22 cellular contexts compared by ENCODE assay signal in the genomic region with DNA sequence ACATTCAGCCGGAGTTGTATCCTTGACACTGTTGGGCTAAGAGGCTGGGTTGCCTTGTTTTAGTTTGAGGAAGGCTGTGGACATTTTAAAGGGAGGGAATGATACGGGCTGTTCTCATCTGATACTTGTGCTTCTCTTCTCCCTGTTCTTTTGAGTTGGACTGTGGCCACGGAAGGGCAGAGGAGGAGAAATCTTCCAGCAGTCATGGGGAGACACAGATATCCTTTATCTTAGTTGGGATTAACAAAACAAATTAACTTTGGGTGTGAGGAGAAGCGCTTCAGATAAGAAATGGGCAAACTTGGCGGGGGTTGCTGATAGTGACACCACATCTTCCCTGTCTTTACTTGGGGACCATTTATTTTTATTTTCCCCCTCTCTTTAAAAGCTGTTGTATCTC.
DNase-seq lines count a peak whose midpoint lies in the region; ATAC-seq, FAIRE-seq and TF ChIP-seq lines count a peak whose summit lies in the region.
"Had no signal": no experiment of that assay in that cellular context is flagged by ENCODE, and none has a peak within 500 bp of the region (broad histone marks: within the 10 kb centered on the region; RNA-seq: fewer than 3 reads in every experiment).

No MANE protein-coding gene starts in this region.

- no peaks in the 10 kb centered on the region for H3K9me1 ChIP-seq in K562 (ENCODE audit: control insufficient read depth, insufficient read depth, low read length)

- H2AFZ ChIP-seq in K562 (ENCODE audit: low read depth, low read length) (no peak overlapping the region), mesenchymal stem cell (ENCODE audit: low read depth, low read length) (no peak overlapping the region)
- H2AFZ ChIP-seq: neural progenitor cell had no signal

- no peaks in the 10 kb centered on the region for H3K36me3 ChIP-seq in HEK293 (ENCODE audit: control insufficient read depth in 2 of 2, insufficient read depth in 1 of 2, low read length in 2 of 2)
- H3K36me3 ChIP-seq in K562 (ENCODE audit: control insufficient read depth, insufficient read depth, low read length) = no peaks in the 10 kb centered on the region
- H3K36me3 ChIP-seq in mesenchymal stem cell (ENCODE audit: control insufficient read depth in 1 of 2, insufficient read depth in 2 of 2, low read depth in 1 of 2, low read length in 2 of 2) = no peaks in the 10 kb centered on the region
- no peaks in the 10 kb centered on the region for H3K36me3 ChIP-seq in testis (ENCODE audit: low read depth, missing control alignments)
- H3K36me3 ChIP-seq: BLaER1, neural progenitor cell had no signal

- peak overlapping the region; percentile 1 for H2BK120ac ChIP-seq in mesenchymal stem cell (ENCODE audit: low read depth, low read length)

- no peak overlapping the region for H4K8ac ChIP-seq in mesenchymal stem cell (ENCODE audit: low read length)

- no peak for ATAC-seq in K562
- ATAC-seq in HG03432 (IDR thresholded peaks at IDR 0.05; ENCODE audit: unreplicated experiment) = no peak
- no peak for ATAC-seq in activated naive CD4-positive, alpha-beta T cell treated with anti-CD3 and anti-CD28 coated beads, Interleukin-2, amount 50 U/mL, for 72 hours
- no peak for ATAC-seq in HG02623 (IDR thresholded peaks at IDR 0.05; ENCODE audit: unreplicated experiment)
- ATAC-seq: activated T-cell treated with anti-CD3 and anti-CD28 coated beads, Interleukin-2, amount 50 U/mL, for 4 hours; body of pancreas; T-helper 17 cell had no signal

- TF ChIP-seq EP300 in K562 (IDR thresholded peaks at IDR 0.05; ENCODE audit: low read length) = no peak

- intact Hi-C loops in K562 (cut with micrococcal nuclease) (loop anchor here (10.0 kb wide), 2 partner anchors 218 to 222 kb away; no protein-coding TSS in a partner anchor), testis (cut with DNase I; ENCODE audit: low total_unique reads) (no loop called here)

- H3K27me3 ChIP-seq in K562 (ENCODE audit: control insufficient read depth in 2 of 2, insufficient read depth in 2 of 2, low read length in 2 of 2) = 0 out of 5 replicates have a peak, but pooled peaks cover 0 to 9% of the 10 kb centered on the region in 2 experiments
- H3K27me3 ChIP-seq in mesenchymal stem cell (ENCODE audit: control insufficient read depth in 1 of 2, insufficient read depth in 1 of 2, low read length in 2 of 2) = no peaks in the 10 kb centered on the region
- no peaks in the 10 kb centered on the region for H3K27me3 ChIP-seq in testis
- H3K27me3 ChIP-seq: BLaER1, body of pancreas, neural progenitor cell had no signal

- no peaks in the 10 kb centered on the region for H3K36me3 Mint-ChIP-seq in activated naive CD4-positive, alpha-beta T cell treated with anti-CD3 and anti-CD28 coated beads, Interleukin-2, amount 50 U/mL, for 72 hours

- no peak overlapping the region for H2AK5ac ChIP-seq in mesenchymal stem cell (ENCODE audit: low read length, severe bottlenecking)

- no peak overlapping the region for H3K9ac ChIP-seq in K562 (ENCODE audit: insufficient read depth in 1 of 2, low read depth in 2 of 2, low read length in 2 of 2)
- no peak overlapping the region for H3K9ac ChIP-seq in mesenchymal stem cell (ENCODE audit: low read length)
- H3K9ac ChIP-seq: BLaER1, neural progenitor cell had no signal

- WGBS in K562 (ENCODE audit: insufficient coverage, low coverage, missing lambda C conversion rate) = 0% methylated on average over 5 of the region's 5 CpGs
- WGBS in mesenchymal stem cell = 80% methylated on average over 2 of the region's 5 CpGs
- WGBS in testis, 2 donors = 27 to 44% methylated on average over 5 of the region's 5 CpGs

- no peak overlapping the region for H3K23ac ChIP-seq in mesenchymal stem cell (ENCODE audit: low read length in 2 of 2)

- no peak overlapping the region for H3K4ac ChIP-seq in mesenchymal stem cell (ENCODE audit: low read depth in 1 of 2, low read length in 2 of 2)

- no peak for FAIRE-seq in K562 (lab: Jason Lieb, UNC)

- no peak overlapping the region for H2BK15ac ChIP-seq in mesenchymal stem cell (ENCODE audit: low read depth, poor library complexity, severe bottlenecking)

- no peaks in the 10 kb centered on the region for H3K9me3 Mint-ChIP-seq in activated naive CD4-positive, alpha-beta T cell treated with anti-CD3 and anti-CD28 coated beads, Interleukin-2, amount 50 U/mL, for 72 hours
- H3K9me3 Mint-ChIP-seq: activated CD4-positive, alpha-beta T cell treated with anti-CD3 and anti-CD28 coated beads, Interleukin-2, amount 10 ng/mL, durations not matched to agents 24 days and 14 days; activated T-cell treated with anti-CD3 and anti-CD28 coated beads, Interleukin-2, amount 50 U/mL, for 4 hours; HFFc6; neural progenitor cell; stimulated activated naive CD8-positive, alpha-beta T cell treated with anti-CD3 and anti-CD28 coated beads, Interleukin-15, Interleukin-2, amounts not matched to agents 100 ng/mL and 50 ng/mL, for 24 hours had no signal

- H3K27ac Mint-ChIP-seq in activated naive CD4-positive, alpha-beta T cell treated with anti-CD3 and anti-CD28 coated beads, Interleukin-2, amount 50 U/mL, for 72 hours = no peak overlapping the region
- H3K27ac Mint-ChIP-seq: activated CD4-positive, alpha-beta T cell treated with anti-CD3 and anti-CD28 coated beads, Interleukin-2, amount 10 ng/mL, durations not matched to agents 24 days and 14 days; HFFc6; neural progenitor cell; stimulated activated naive CD8-positive, alpha-beta T cell treated with anti-CD3 and anti-CD28 coated beads, Interleukin-15, Interleukin-2, amounts not matched to agents 100 ng/mL and 50 ng/mL, for 24 hours; T-helper 17 cell had no signal

- DNase-seq in K562 (ENCODE audit: extremely low read depth in 1 of 4, low spot score in 3 of 4) (peak in 1 of 4 experiments; percentile 11), mesenchymal stem cell (no peak), testis (peak; percentile 37)
- no peak for DNase-seq in activated naive CD4-positive, alpha-beta T cell treated with anti-CD3 and anti-CD28 coated beads, Interleukin-2, amount 50 U/mL, for 72 hours (ENCODE audit: low spot score in 2 of 2)
- DNase-seq: activated CD4-positive, alpha-beta T cell treated with anti-CD3 and anti-CD28 coated beads, Interleukin-2, amount 10 ng/mL, durations not matched to agents 24 days and 14 days; activated T-cell treated with anti-CD3 and anti-CD28 coated beads, Interleukin-2, amount 50 U/mL, for 4 hours; body of pancreas; DMS79 treated with DMSO at 0.1 percent for 48 hours; glutamatergic neuron; HFFc6; NCI-H1694; posterior cingulate gyrus; T-helper 17 cell had no signal

- H3K14ac ChIP-seq in mesenchymal stem cell (ENCODE audit: low read length in 2 of 2) = no peak overlapping the region

- no peak overlapping the region for H2BK5ac ChIP-seq in mesenchymal stem cell (ENCODE audit: low read depth, low read length, poor library complexity, severe bottlenecking)

- no peak overlapping the region for H2BK12ac ChIP-seq in mesenchymal stem cell (ENCODE audit: low read length in 2 of 2)

- TF ChIP-seq POLR2A in K562 (conservative IDR thresholded peaks at IDR 0.05) = no peak
- no peak for TF ChIP-seq POLR2A in testis (IDR thresholded peaks at IDR 0.05)

- no peak overlapping the region for H3K18ac ChIP-seq in mesenchymal stem cell (ENCODE audit: low read depth in 1 of 2, low read length in 2 of 2)

- no peak overlapping the region for H4K91ac ChIP-seq in mesenchymal stem cell (ENCODE audit: low read length)

- POLR2A ChIA-PET in HEK293 (lab: Yijun Ruan, JAX) = no interaction called here
- POLR2A ChIA-PET in K562 (lab: Yijun Ruan, JAX) = no interaction called here

- CTCF ChIA-PET in HEK293 (lab: Yijun Ruan, JAX) (interaction anchor here (0.6 to 0.9 kb wide), 2 partner anchors 96 to 221 kb away, joined by 3 read pairs; no protein-coding TSS in a partner anchor), K562 (lab: Yijun Ruan, JAX; ENCODE audit: low intra/inter-chr PET ratio) (no interaction called here)

- no peak for TF ChIP-seq RAD21 in K562 (CRISPR knock-in tag; conservative IDR thresholded peaks at IDR 0.05 in 1 of 2, IDR thresholded peaks at IDR 0.05 in 1 of 2)

- H3K79me2 ChIP-seq in K562 (ENCODE audit: control insufficient read depth, insufficient read depth, low read length) = no peaks in the 10 kb centered on the region

- no peak overlapping the region for H3K4me3 ChIP-seq in HEK293 (ENCODE audit: low read depth, low read length)
- H3K4me3 ChIP-seq in K562 = no peak overlapping the region
- no peak overlapping the region for H3K4me3 ChIP-seq in mesenchymal stem cell (ENCODE audit: insufficient read depth in 1 of 2, low read depth in 1 of 2, low read length in 2 of 2)
- H3K4me3 ChIP-seq in testis = no peak overlapping the region
- H3K4me3 ChIP-seq: BLaER1, body of pancreas, neural progenitor cell, SK-N-MC had no signal

- H3K27ac ChIP-seq in HEK293 (ENCODE audit: extremely low read depth, low read depth, low read length) (no peak overlapping the region), K562 (ENCODE audit: extremely low read depth, low read depth, low read length) (no peak overlapping the region), mesenchymal stem cell (ENCODE audit: low read length, poor library complexity, severe bottlenecking) (no peak overlapping the region), testis (no peak overlapping the region)
- H3K27ac ChIP-seq: BLaER1, body of pancreas, HL-60, neural progenitor cell, RWPE1, SK-N-MC had no signal

- peaks cover 18% of the 10 kb centered on the region for H3K79me1 ChIP-seq in mesenchymal stem cell (replicated peaks; ENCODE audit: low read length, poor library complexity, severe bottlenecking)

- in situ Hi-C loops in K562 (cut with MboI) = no loop called here

- H3K4me1 ChIP-seq in HEK293 (ENCODE audit: control insufficient read depth, insufficient read depth, low read length) = peaks cover 16% of the 10 kb centered on the region
- no peaks in the 10 kb centered on the region for H3K4me1 ChIP-seq in K562 (replicated peaks in 1 of 2; ENCODE audit: control insufficient read depth in 2 of 2, insufficient read depth in 2 of 2, low read length in 2 of 2)
- peaks cover 14% of the 10 kb centered on the region for H3K4me1 ChIP-seq in mesenchymal stem cell (ENCODE audit: control insufficient read depth, insufficient read depth, low read depth, low read length)
- H3K4me1 ChIP-seq in testis = peaks cover 9% of the 10 kb centered on the region

- H4K20me1 ChIP-seq in K562 (replicated peaks; ENCODE audit: control insufficient read depth, insufficient read depth, low read length) = 0 out of 2 replicates have a peak, but pooled peaks cover 3% of the 10 kb centered on the region
- H4K20me1 ChIP-seq: BLaER1 had no signal

- TF ChIP-seq CTCF in HEK293 (tag by site-specific recombination; IDR thresholded peaks at IDR 0.05) (no peak), K562 (IDR thresholded peaks at IDR 0.05 in 2 of 3, conservative IDR thresholded peaks at IDR 0.05 in 1 of 3; ENCODE audit: insufficient read depth in 2 of 3, low read depth in 1 of 3, low read length in 3 of 3) (no peak), testis (IDR thresholded peaks at IDR 0.05) (no peak)

- no peaks in the 10 kb centered on the region for H3K9me3 ChIP-seq in HEK293 (ENCODE audit: control insufficient read depth, insufficient read depth, low read depth, low read length)
- H3K9me3 ChIP-seq in K562 (replicated peaks; ENCODE audit: control insufficient read depth, insufficient read depth, low read depth, low read length) = no peaks in the 10 kb centered on the region
- no peaks in the 10 kb centered on the region for H3K9me3 ChIP-seq in mesenchymal stem cell (ENCODE audit: control insufficient read depth, low read length)
- H3K9me3 ChIP-seq in testis = no peaks in the 10 kb centered on the region
- H3K9me3 ChIP-seq: BLaER1, body of pancreas had no signal

- no TSS peak for BruUV-seq in K562 (replicated peaks; lab: Mats Ljungman, UMichigan)

- H3K4me2 ChIP-seq in K562 (ENCODE audit: insufficient read depth, low read length) (no peak overlapping the region), mesenchymal stem cell (ENCODE audit: low read length, poor library complexity, severe bottlenecking) (no peak overlapping the region)
- H3K4me2 ChIP-seq: BLaER1 had no signal
